In genomic region chr21:37763298-37763697, GRCh38 we compare ENCODE assay signal across 12 cellular contexts.
"Had no signal": no experiment of that assay in that cellular context is flagged by ENCODE, and none has a peak within 500 bp of the region (broad histone marks: within the 10 kb centered on the region; RNA-seq: fewer than 3 reads in every experiment).

No MANE protein-coding gene starts in this region.

- H3K4me1 Mint-ChIP-seq: activated CD4-positive, alpha-beta T cell treated with anti-CD3 and anti-CD28 coated beads, Interleukin-2, amount 10 ng/mL, durations not matched to agents 7 days and 5 days; stimulated activated memory B cell treated with anti-CD40 and anti-IgM and Interleukin-4, amounts not matched to agents 10 μg/mL and 1 μg/mL and 100 μg/mL, for 72 hours had no signal

- H3K36me3 ChIP-seq: neutrophil, sigmoid colon had no signal

- H3K9ac ChIP-seq: parathyroid adenoma had no signal

- ATAC-seq: left lobe of liver; naive thymus-derived CD8-positive, alpha-beta T cell; stimulated activated memory B cell treated with anti-CD40 and anti-IgM and Interleukin-4, amounts not matched to agents 10 μg/mL and 1 μg/mL and 100 μg/mL, for 72 hours had no signal

- H3K36me3 Mint-ChIP-seq: activated naive CD8-positive, alpha-beta T cell; naive thymus-derived CD8-positive, alpha-beta T cell; stimulated activated memory B cell treated with anti-CD40 and anti-IgM and Interleukin-4, amounts not matched to agents 10 μg/mL and 1 μg/mL and 100 μg/mL, for 72 hours had no signal

- H3K27ac ChIP-seq: neutrophil, parathyroid adenoma, sigmoid colon had no signal

- H3K27ac Mint-ChIP-seq: activated CD4-positive, alpha-beta T cell treated with anti-CD3 and anti-CD28 coated beads, Interleukin-2, amount 10 ng/mL, durations not matched to agents 7 days and 5 days; activated naive CD8-positive, alpha-beta T cell; naive thymus-derived CD8-positive, alpha-beta T cell; stimulated activated memory B cell treated with anti-CD40 and anti-IgM and Interleukin-4, amounts not matched to agents 10 μg/mL and 1 μg/mL and 100 μg/mL, for 72 hours had no signal

- H3K27me3 Mint-ChIP-seq: stimulated activated memory B cell treated with anti-CD40 and anti-IgM and Interleukin-4, amounts not matched to agents 10 μg/mL and 1 μg/mL and 100 μg/mL, for 72 hours had no signal

- H3K4me1 ChIP-seq: parathyroid adenoma, sigmoid colon had no signal

- H2AFZ ChIP-seq: parathyroid adenoma had no signal

- H3K27me3 ChIP-seq: neutrophil, sigmoid colon had no signal

- H3K9me3 ChIP-seq: neutrophil, sigmoid colon had no signal

- H3K9me3 Mint-ChIP-seq: activated CD4-positive, alpha-beta T cell treated with anti-CD3 and anti-CD28 coated beads, Interleukin-2, amount 10 ng/mL, durations not matched to agents 7 days and 5 days; naive thymus-derived CD8-positive, alpha-beta T cell had no signal

- H3K4me3 ChIP-seq: sigmoid colon had no signal

- H3K79me2 ChIP-seq: parathyroid adenoma had no signal

- H3K4me3 Mint-ChIP-seq: activated CD4-positive, alpha-beta T cell treated with anti-CD3 and anti-CD28 coated beads, Interleukin-2, amount 10 ng/mL, durations not matched to agents 7 days and 5 days; activated naive CD8-positive, alpha-beta T cell; naive thymus-derived CD8-positive, alpha-beta T cell; stimulated activated memory B cell treated with anti-CD40 and anti-IgM and Interleukin-4, amounts not matched to agents 10 μg/mL and 1 μg/mL and 100 μg/mL, for 72 hours had no signal

- DNase-seq: activated CD4-positive, alpha-beta T cell treated with anti-CD3 and anti-CD28 coated beads, Interleukin-2, amount 10 ng/mL, durations not matched to agents 7 days and 5 days; activated gamma-delta T cell treated with Interleukin-2 at 50 U/mL for 16 hours; amniotic stem cell; islet precursor cell; naive thymus-derived CD8-positive, alpha-beta T cell; sigmoid colon; stimulated activated CD4-positive, alpha-beta T cell treated with anti-CD3 and anti-CD28 coated beads, Interleukin-12 subunit alpha, Interleukin-12 subunit beta, amount 100 ng/mL, for 4 hours had no signal
